Comparison of ENCODE assay signal across 13 cellular contexts in genomic region chr17:72416054-72416691, GRCh38.
DNase-seq lines count a peak whose midpoint lies in the region; TF ChIP-seq lines count a peak whose summit lies in the region.
"Had no signal": no experiment of that assay in that cellular context is flagged by ENCODE, and none has a peak within 500 bp of the region (broad histone marks: within the 10 kb centered on the region; RNA-seq: fewer than 3 reads in every experiment).

No MANE protein-coding gene starts in this region.

- peaks cover 18% of the 10 kb centered on the region for H3K4me1 ChIP-seq in neural progenitor cell
- H3K4me1 ChIP-seq in GM23248 (ENCODE audit: insufficient read depth) = peaks cover 9% of the 10 kb centered on the region

- H4K20me1 ChIP-seq in neural progenitor cell (ENCODE audit: low read depth) (no peaks in the 10 kb centered on the region), GM23248 (ENCODE audit: insufficient read depth) (no peaks in the 10 kb centered on the region)

- no peak overlapping the region for H3K9ac ChIP-seq in neural progenitor cell
- H3K9ac ChIP-seq in GM23248 = no peak overlapping the region

- WGBS in GM23248 (ENCODE audit: low coverage in 1 of 2, low lambda C conversion rate in 2 of 2, missing lambda C conversion rate in 2 of 2), 2 experiments = 88 to 94% methylated on average over 6 of the region's 6 CpGs

- H3K36me3 Mint-ChIP-seq in neural progenitor cell = peaks cover 4% of the 10 kb centered on the region
- H3K36me3 Mint-ChIP-seq: CD14-positive monocyte had no signal

- H3K9me2 ChIP-seq in GM23248 (ENCODE audit: insufficient read depth) = no peaks in the 10 kb centered on the region

- H3K27ac ChIP-seq in neural progenitor cell (peak overlapping the region; percentile 78), GM23248 (no peak overlapping the region)

- TF ChIP-seq CTCF in cardiac fibroblast (IDR thresholded peaks at IDR 0.05; ENCODE audit: low read depth, low read length) (no peak), neural progenitor cell (IDR thresholded peaks at IDR 0.05) (no peak)

- in situ Hi-C loops in GM23248 (cut with MboI) = no loop called here

- H3K27me3 Mint-ChIP-seq in neural progenitor cell (ENCODE audit: insufficient read depth, low read depth) = peaks cover 2% of the 10 kb centered on the region

- H3F3A ChIP-seq in neural progenitor cell (ENCODE audit: low read depth) = peaks cover 14% of the 10 kb centered on the region
- no peaks in the 10 kb centered on the region for H3F3A ChIP-seq in GM23248 (ENCODE audit: insufficient read depth)

- H3K9me3 ChIP-seq in neural progenitor cell (ENCODE audit: low read depth) (peaks cover 17% of the 10 kb centered on the region), GM23248 (ENCODE audit: low read depth) (no peaks in the 10 kb centered on the region)

- DNase-seq in DMS 273 treated with DMSO at 0.1 percent for 48 hours (lab: John Stamatoyannopoulos, UW) (peak; percentile 65), NCI-H446 treated with DMSO at 0.1 percent for 48 hours (lab: John Stamatoyannopoulos, UW) (peak; percentile 92), cardiac fibroblast (ENCODE audit: low read depth in 2 of 2) (peak; percentile 22 to 27), neural progenitor cell (ENCODE audit: low spot score) (peak; percentile 41), NCI-H2029 (lab: John Stamatoyannopoulos, UW) (no peak), GM23248 (no peak), NCI-H1694 treated with DMSO at 0.1 percent for 48 hours (lab: John Stamatoyannopoulos, UW) (no peak), DMS53 (lab: John Stamatoyannopoulos, UW) (no peak)
- DNase-seq: activated CD8-positive, alpha-beta memory T cell treated with anti-CD3 and anti-CD28 coated beads, Interleukin-2, amount 50 U/mL, for 48 hours; naive thymus-derived CD4-positive, alpha-beta T cell; NCI-H2081 had no signal

- no peak overlapping the region for H3K27ac Mint-ChIP-seq in neural progenitor cell
- H3K27ac Mint-ChIP-seq: naive thymus-derived CD4-positive, alpha-beta T cell had no signal

- no peaks in the 10 kb centered on the region for H3K27me3 ChIP-seq in neural progenitor cell
- H3K27me3 ChIP-seq in GM23248 (replicated peaks; ENCODE audit: insufficient read depth) = no peaks in the 10 kb centered on the region

- H3K36me3 ChIP-seq in neural progenitor cell = no peaks in the 10 kb centered on the region
- peaks cover 6% of the 10 kb centered on the region; the same call in 1 of the 2 replicates for H3K36me3 ChIP-seq in GM23248 (ENCODE audit: low read depth)

- H3K4me3 Mint-ChIP-seq in neural progenitor cell = no peak overlapping the region
- H3K4me3 Mint-ChIP-seq: CD14-positive monocyte; naive thymus-derived CD4-positive, alpha-beta T cell had no signal

- no peak overlapping the region for H3K4me3 ChIP-seq in cardiac fibroblast (replicated peaks in 1 of 2; ENCODE audit: low read depth in 2 of 2, low read length in 2 of 2)
- peak overlapping the region; percentile 3 for H3K4me3 ChIP-seq in neural progenitor cell
- no peak overlapping the region for H3K4me3 ChIP-seq in GM23248
- H3K4me3 ChIP-seq: skin epidermis had no signal

- peaks cover 18% of the 10 kb centered on the region for H3K9me3 Mint-ChIP-seq in neural progenitor cell

- peaks cover 10% of the 10 kb centered on the region for H3K4me1 Mint-ChIP-seq in neural progenitor cell
- H3K4me1 Mint-ChIP-seq: CD14-positive monocyte; naive thymus-derived CD4-positive, alpha-beta T cell had no signal

- peak overlapping the region; percentile 77 for H2AFZ ChIP-seq in neural progenitor cell (replicated peaks)
- H2AFZ ChIP-seq in GM23248 = no peak overlapping the region

- peak overlapping the region; percentile 51 for H3K4me2 ChIP-seq in neural progenitor cell
- H3K4me2 ChIP-seq in GM23248 (ENCODE audit: unreplicated experiment) = no peak overlapping the region

- no peaks in the 10 kb centered on the region for H3K79me2 ChIP-seq in neural progenitor cell (ENCODE audit: low read depth)
- H3K79me2 ChIP-seq in GM23248 (ENCODE audit: insufficient read depth) = no peaks in the 10 kb centered on the region

Comparison
In these comparisons a context has a peak if more than half of its experiments do, and no peak if none do; other contexts are left out.
1. DNase-seq: peak in DMS 273 treated with DMSO at 0.1 percent for 48 hours (single experiment), NCI-H446 treated with DMSO at 0.1 percent for 48 hours (single experiment), cardiac fibroblast (2 of 2) and neural progenitor cell (single experiment); none in NCI-H2029 (single experiment), GM23248 (single experiment), NCI-H1694 treated with DMSO at 0.1 percent for 48 hours (single experiment) and DMS53 (single experiment).